ENCODE assay signal across 8 cellular contexts in the genomic region with DNA sequence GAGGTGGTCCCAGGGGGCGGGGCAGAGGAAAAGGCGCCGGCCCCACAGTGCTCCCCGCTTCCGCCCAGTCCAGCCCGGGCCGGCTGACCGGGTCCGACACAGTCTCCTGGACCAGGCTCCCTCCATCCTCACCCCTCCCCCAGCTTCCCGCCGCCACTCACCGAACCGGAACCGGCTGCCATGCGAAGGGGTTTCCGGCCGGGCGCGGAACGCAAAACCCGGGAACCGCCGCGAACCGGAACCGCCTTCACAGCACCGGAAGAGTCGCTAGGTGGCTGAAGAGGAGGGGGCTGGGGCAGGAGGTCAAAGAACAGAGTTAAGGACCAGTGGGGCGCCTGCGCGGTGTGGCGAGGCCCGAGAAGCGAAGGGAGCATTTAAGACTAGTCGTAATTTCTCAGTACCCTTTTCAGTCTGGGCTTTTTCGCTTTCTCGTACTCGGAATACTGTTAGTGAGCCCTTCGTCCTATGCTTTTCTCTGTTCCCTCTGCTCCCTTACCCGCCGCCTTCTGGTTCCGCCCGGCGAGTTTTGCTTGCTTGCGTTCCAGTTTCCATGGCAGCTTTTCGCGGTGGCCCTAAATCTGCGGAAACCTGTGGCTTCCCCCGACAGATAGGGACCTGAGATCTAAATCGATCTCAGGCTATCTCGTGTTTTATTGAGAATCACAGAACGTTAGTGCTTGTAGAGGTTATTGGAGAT. TPM values are rescaled to one million over a fixed set of nuclear protein-coding genes. Genes with fewer than 3 reads are reported as not detected.
DNase-seq lines count a peak whose midpoint lies in the region; ATAC-seq, FAIRE-seq and TF ChIP-seq lines count a peak whose summit lies in the region.

TSS of gene SENP1 (minus strand) at position 213 of the 697 bp plus-strand sequence. CDS start 4,607 bp downstream, outside the sequence.

- intact Hi-C loops in adrenal gland (cut with DNase I) (loop anchor here in 1 of 2 donors (10.0 kb wide), 1 partner anchor 59 kb away; no protein-coding TSS in a partner anchor), heart left ventricle (cut with DNase I) (loop anchor here in 9 of 10 donors (1.0 to 5.0 kb wide), 3 partner anchors 13 to 51 kb away; partner anchors contain the start of genes ASB8 (in 9 of the 9) and PFKM (in 1 of the 9)), posterior vena cava (cut with DNase I) (no loop called here)

- DNase-seq in GM12891 (ENCODE audit: insufficient read length, low spot score): peak; percentile 67
- peak; percentile 92 for DNase-seq in NCI-H146 treated with DMSO at 0.1 percent for 48 hours (lab: John Stamatoyannopoulos, UW; ENCODE audit: unreplicated experiment)
- peak; percentile 71 to 92 (median 79) for DNase-seq in T-helper 1 cell
- DNase-seq in adrenal gland: peak; percentile 88 to 94 (median 90)
- peak; percentile 91 to 94 (median 91) for DNase-seq in heart left ventricle
- peak; percentile 97 for DNase-seq in posterior vena cava (ENCODE audit: low spot score)
- peak; percentile 86 to 97 for DNase-seq in upper lobe of left lung

- no peak for TF ChIP-seq EP300 in upper lobe of left lung (IDR thresholded peaks at IDR 0.05)

- TF ChIP-seq POLR2A in GM12891 (IDR thresholded peaks at IDR 0.05; ENCODE audit: low read depth, low read length): peak; percentile 79
- peak in 1 of 2 donors; percentile 41 for TF ChIP-seq POLR2A in adrenal gland (IDR thresholded peaks at IDR 0.05)
- peak in 1 of 2 donors; percentile 17 for TF ChIP-seq POLR2A in heart left ventricle (IDR thresholded peaks at IDR 0.05)
- TF ChIP-seq POLR2A in upper lobe of left lung (IDR thresholded peaks at IDR 0.05): peak in 3 of 4 donors; percentile 31 to 52 (median 34)

- no peaks in the 10 kb centered on the region for H3K27me3 ChIP-seq in adrenal gland
- H3K27me3 ChIP-seq in heart left ventricle: no peaks in the 10 kb centered on the region
- no peaks in the 10 kb centered on the region for H3K27me3 ChIP-seq in upper lobe of left lung

- WGBS in adrenal gland, 4 donors: 0 to 1% (median 1%) methylated on average over 23 to 52 of the region's 52 CpGs
- 0% methylated on average over 41 to 52 of the region's 52 CpGs for WGBS in heart left ventricle, 4 donors
- whole genome bisulfite sequencing in upper lobe of left lung, 2 donors: 0 to 1% methylated on average over 24 to 32 of the region's 52 CpGs

- no peaks in the 10 kb centered on the region for H3K36me3 ChIP-seq in adrenal gland (replicated peaks in 1 of 2)
- H3K36me3 ChIP-seq in heart left ventricle: no peaks in the 10 kb centered on the region
- H3K36me3 ChIP-seq in upper lobe of left lung: no peaks in the 10 kb centered on the region

- TF ChIP-seq CTCF in adrenal gland (IDR thresholded peaks at IDR 0.05) (peak in 5 of 6 experiments; percentile 31 to 66 (median 43)), heart left ventricle (IDR thresholded peaks at IDR 0.05) (peak in 7 of 12 donors; percentile 15 to 54 (median 41)), upper lobe of left lung (IDR thresholded peaks at IDR 0.05) (peak in 5 of 6 experiments; percentile 25 to 61 (median 54))

- H3K27ac ChIP-seq in adrenal gland: peak within 1 kb of the TSS; percentile 73 to 95 (median 87)
- H3K27ac ChIP-seq in heart left ventricle: peak within 1 kb of the TSS; percentile 86 to 100 (median 96)
- H3K27ac ChIP-seq in upper lobe of left lung: peak within 1 kb of the TSS; percentile 91 to 96 (median 94)

- peaks cover 7 to 18% of the 10 kb centered on the region in 2 donors for H3K4me1 ChIP-seq in adrenal gland (replicated peaks in 1 of 2)
- H3K4me1 ChIP-seq in heart left ventricle: peaks cover 0 to 22% (median 16%) of the 10 kb centered on the region in 12 donors
- H3K4me1 ChIP-seq in upper lobe of left lung: peaks cover 17 to 26% (median 25%) of the 10 kb centered on the region in 4 donors

- peak; percentile 70 for FAIRE-seq in GM12891 (lab: Jason Lieb, UNC)

- H3K4me3 ChIP-seq in adrenal gland (peak within 1 kb of the TSS; percentile 58 to 98 (median 72)), heart left ventricle (peak within 1 kb of the TSS; percentile 64 to 98 (median 94)), upper lobe of left lung (peak within 1 kb of the TSS; percentile 66 to 98 (median 91))

- ATAC-seq in HG02840 (IDR thresholded peaks at IDR 0.05; ENCODE audit: low FRiP score, unreplicated experiment): peak; percentile 74
- ATAC-seq in heart left ventricle: peak; percentile 91 to 98 (median 97)
- peak; percentile 95 to 98 for ATAC-seq in upper lobe of left lung (ENCODE audit: low FRiP score in 2 of 2)

- H3K9me3 ChIP-seq in adrenal gland (replicated peaks in 1 of 3): no peaks in the 10 kb centered on the region
- no peaks in the 10 kb centered on the region for H3K9me3 ChIP-seq in heart left ventricle
- H3K9me3 ChIP-seq in upper lobe of left lung: no peaks in the 10 kb centered on the region

TF ChIP-seq in GM12891, 5 proteins besides CTCF, POLR2A, EP300 and RAD21:
- no peak for TF ChIP-seq SPI1 (IDR thresholded peaks at IDR 0.05; ENCODE audit: low read depth, low read length)
- peak; percentile 73 for TF ChIP-seq TAF1 (IDR thresholded peaks at IDR 0.05; ENCODE audit: low read depth, low read length)
- peak; percentile 99 for TF ChIP-seq PAX5 (IDR thresholded peaks at IDR 0.05; ENCODE audit: insufficient read depth, low read length, severe bottlenecking)
- peak; percentile 79 for TF ChIP-seq POLR2AphosphoS5 (IDR thresholded peaks at IDR 0.05; ENCODE audit: low read depth, low read length)
- no peak; the same call in 1 of the 2 replicates for TF ChIP-seq POU2F2 (IDR thresholded peaks at IDR 0.05; ENCODE audit: low read depth, low read length)

RNA-seq across cellular contexts. Expression of gene SENP1, which starts in this region (rescaled TPM):
- 9.4 TPM for polyA plus RNA-seq in GM12891 (2012; ENCODE audit: low read depth, missing spikeins)
- total RNA-seq in adrenal gland (10 to 100 TPM in 5 of 8 donors, 1 to 10 TPM in 3; 6.0 to 19.1 (median 12.6) TPM), heart left ventricle (10 to 100 TPM in 4 of 9 donors, 1 to 10 TPM in 5; 6.9 to 13.6 (median 9.2) TPM), posterior vena cava (10 to 100 TPM; 21.4 to 21.8 TPM), upper lobe of left lung (10 to 100 TPM in 4 of 6 donors, 1 to 10 TPM in 2; 6.3 to 27.3 (median 13.5) TPM)
- polyA plus RNA-seq in adrenal gland (10 to 100 TPM in 1 of 3 donors, 1 to 10 TPM in 2; 3.0 to 10.2 (median 3.8) TPM), heart left ventricle (1 to 10 TPM; 2.1 to 3.8 TPM)

Comparison
In these comparisons a context has a peak if more than half of its experiments do, and no peak if none do; other contexts are left out.
1. Peak in every context shown above with its lines: DNase-seq, ATAC-seq, H3K4me3 ChIP-seq and H3K27ac ChIP-seq.
2. intact Hi-C loops: an anchor here in heart left ventricle (1.0 to 5.0 kb wide); none called in posterior vena cava.